In the genomic region with DNA sequence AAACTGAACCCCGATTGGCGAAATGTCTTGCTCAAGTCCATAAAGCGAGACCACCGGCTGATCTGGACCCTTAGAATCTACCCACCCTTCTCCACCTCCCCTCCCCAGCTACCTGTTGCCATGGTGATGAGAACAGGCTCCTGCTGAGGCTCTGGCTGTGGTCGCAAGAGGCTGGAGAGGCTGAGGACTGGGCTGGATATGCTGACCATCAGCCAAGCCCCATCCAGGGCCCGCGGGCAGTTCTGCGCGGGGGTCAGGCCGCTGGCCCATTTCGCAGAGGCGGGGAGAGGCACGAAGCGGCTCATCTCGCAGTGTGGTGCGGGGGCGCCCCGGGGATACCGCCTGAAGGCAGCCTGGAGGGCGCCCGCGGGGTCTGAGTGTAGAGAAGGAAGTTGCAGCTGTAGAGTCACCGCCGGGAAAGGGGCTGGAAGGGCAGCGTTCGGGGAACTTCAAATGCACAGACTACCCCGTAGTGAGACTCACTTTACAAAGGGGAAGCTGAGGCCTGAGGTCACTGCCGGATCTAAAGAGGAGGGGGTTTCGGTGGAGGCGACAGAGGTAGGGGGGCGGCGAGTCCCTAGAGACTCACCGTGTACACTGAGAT, we compare ENCODE assay signal across 8 cellular contexts. TPM values are rescaled to one million over a fixed set of nuclear protein-coding genes. Genes with fewer than 3 reads are reported as not detected.
DNase-seq lines count a peak whose midpoint lies in the region; ATAC-seq and TF ChIP-seq lines count a peak whose summit lies in the region.

No MANE protein-coding gene starts in this region.

- WGBS in urinary bladder: under 1% methylated on average over 33 of the region's 33 CpGs

- peak; percentile 2 to 31 for ATAC-seq in natural killer cell treated with Interleukin-12 subunit alpha and Interleukin-12 subunit beta and Interleukin-15 and Interleukin-18, amount 100 ng/mL, for 72 hours
- no peak for ATAC-seq in HG02623 (IDR thresholded peaks at IDR 0.05; ENCODE audit: unreplicated experiment)

- H3K27ac ChIP-seq in urinary bladder (ENCODE audit: low read depth): peak overlapping the region; percentile 98

- H3K27me3 Mint-ChIP-seq in CD14-positive monocyte (ENCODE audit: low read depth in 3 of 3): peaks cover 0 to 1% (median 0%) of the 10 kb centered on the region in 3 donors
- H3K27me3 Mint-ChIP-seq in activated T-helper 1 cell treated with anti-CD3 and anti-CD28 coated beads, Interleukin-12 subunit alpha, Interleukin-12 subunit beta, Interleukin-2, Interleukin-4 antibody, amounts not matched to agents 30 ng/mL and 10 ng/mL and 1 ng/mL, durations not matched to agents 14 hours and 24 hours and 36 hours (ENCODE audit: insufficient read depth): no peaks in the 10 kb centered on the region
- H3K27me3 Mint-ChIP-seq in natural killer cell treated with Interleukin-12 subunit alpha and Interleukin-12 subunit beta and Interleukin-15 and Interleukin-18, amount 100 ng/mL, for 72 hours: no peaks in the 10 kb centered on the region

- intact Hi-C loops in CD14-positive monocyte (cut with micrococcal nuclease): loop anchor here in 1 of 2 donors (1.0 to 10.0 kb wide), 2 partner anchors 13 to 102 kb away; a partner anchor contains a TSS
- intact Hi-C loops in activated T-helper 1 cell treated with anti-CD3 and anti-CD28 coated beads, Interleukin-12 subunit alpha, Interleukin-12 subunit beta, Interleukin-2, Interleukin-4 antibody, amounts not matched to agents 30 ng/mL and 10 ng/mL and 1 ng/mL, durations not matched to agents 14 hours and 24 hours and 36 hours (cut with micrococcal nuclease): loop anchor here (2.0 to 5.0 kb wide), 3 partner anchors 64 to 471 kb away; a partner anchor contains a TSS

- H3K36me3 Mint-ChIP-seq in CD14-positive monocyte: peaks cover 24 to 48% of the 10 kb centered on the region in 2 donors
- H3K36me3 Mint-ChIP-seq in activated T-helper 1 cell treated with anti-CD3 and anti-CD28 coated beads, Interleukin-12 subunit alpha, Interleukin-12 subunit beta, Interleukin-2, Interleukin-4 antibody, amounts not matched to agents 30 ng/mL and 10 ng/mL and 1 ng/mL, durations not matched to agents 14 hours and 24 hours and 36 hours (ENCODE audit: low read depth): peaks cover 44% of the 10 kb centered on the region
- peaks cover 9% of the 10 kb centered on the region for H3K36me3 Mint-ChIP-seq in natural killer cell treated with Interleukin-12 subunit alpha and Interleukin-12 subunit beta and Interleukin-15 and Interleukin-18, amount 100 ng/mL, for 72 hours

- TF ChIP-seq CTCF in CD14-positive monocyte (IDR thresholded peaks at IDR 0.05): no peak

- peak; percentile 75 for DNase-seq in CD14-positive monocyte (ENCODE audit: low spot score)
- DNase-seq in H7: peak; percentile 85
- DNase-seq in NCI-H526 (lab: John Stamatoyannopoulos, UW): peak; percentile 42 to 66
- no peak for DNase-seq in activated T-helper 1 cell treated with anti-CD3 and anti-CD28 coated beads, Interleukin-12 subunit alpha, Interleukin-12 subunit beta, Interleukin-2, Interleukin-4 antibody, amounts not matched to agents 30 ng/mL and 10 ng/mL and 1 ng/mL, durations not matched to agents 14 hours and 24 hours and 36 hours (ENCODE audit: low spot score)
- DNase-seq in fibroblast of peridontal ligament (ENCODE audit: extremely low read depth): peak; percentile 15
- DNase-seq in natural killer cell treated with Interleukin-12 subunit alpha and Interleukin-12 subunit beta and Interleukin-15 and Interleukin-18, amount 100 ng/mL, for 72 hours (ENCODE audit: low spot score): peak; percentile 77

- H3K27ac Mint-ChIP-seq in CD14-positive monocyte: peak overlapping the region; percentile 95 to 100 (median 99)
- peak overlapping the region; percentile 99 for H3K27ac Mint-ChIP-seq in activated T-helper 1 cell treated with anti-CD3 and anti-CD28 coated beads, Interleukin-12 subunit alpha, Interleukin-12 subunit beta, Interleukin-2, Interleukin-4 antibody, amounts not matched to agents 30 ng/mL and 10 ng/mL and 1 ng/mL, durations not matched to agents 14 hours and 24 hours and 36 hours
- peak overlapping the region; percentile 95 to 97 for H3K27ac Mint-ChIP-seq in natural killer cell treated with Interleukin-12 subunit alpha and Interleukin-12 subunit beta and Interleukin-15 and Interleukin-18, amount 100 ng/mL, for 72 hours

- peaks cover 0 to 6% (median 0%) of the 10 kb centered on the region in 7 donors for H3K9me3 Mint-ChIP-seq in CD14-positive monocyte
- no peaks in the 10 kb centered on the region for H3K9me3 Mint-ChIP-seq in activated T-helper 1 cell treated with anti-CD3 and anti-CD28 coated beads, Interleukin-12 subunit alpha, Interleukin-12 subunit beta, Interleukin-2, Interleukin-4 antibody, amounts not matched to agents 30 ng/mL and 10 ng/mL and 1 ng/mL, durations not matched to agents 14 hours and 24 hours and 36 hours
- H3K9me3 Mint-ChIP-seq in natural killer cell treated with Interleukin-12 subunit alpha and Interleukin-12 subunit beta and Interleukin-15 and Interleukin-18, amount 100 ng/mL, for 72 hours: no peaks in the 10 kb centered on the region

- no peaks in the 10 kb centered on the region for H3K36me3 ChIP-seq in H7 (replicated peaks; ENCODE audit: control insufficient read depth, insufficient read depth, low read length)
- no peaks in the 10 kb centered on the region for H3K36me3 ChIP-seq in urinary bladder (ENCODE audit: insufficient read depth)

- peaks cover 53% of the 10 kb centered on the region for H3K4me1 Mint-ChIP-seq in CD14-positive monocyte
- H3K4me1 Mint-ChIP-seq in activated T-helper 1 cell treated with anti-CD3 and anti-CD28 coated beads, Interleukin-12 subunit alpha, Interleukin-12 subunit beta, Interleukin-2, Interleukin-4 antibody, amounts not matched to agents 30 ng/mL and 10 ng/mL and 1 ng/mL, durations not matched to agents 14 hours and 24 hours and 36 hours (ENCODE audit: low read depth): peaks cover 58% of the 10 kb centered on the region
- peaks cover 44 to 49% of the 10 kb centered on the region in 2 donors for H3K4me1 Mint-ChIP-seq in natural killer cell treated with Interleukin-12 subunit alpha and Interleukin-12 subunit beta and Interleukin-15 and Interleukin-18, amount 100 ng/mL, for 72 hours (ENCODE audit: low read depth in 2 of 2)

- H3K4me3 ChIP-seq in H7 (ENCODE audit: insufficient read depth, low read depth, low read length): peak overlapping the region; percentile 87
- H3K4me3 ChIP-seq in urinary bladder (ENCODE audit: low read depth, low read length): peak overlapping the region; percentile 56

- no peaks in the 10 kb centered on the region for H3K4me1 ChIP-seq in urinary bladder (ENCODE audit: insufficient read depth)

- peak overlapping the region; percentile 98 for H3K4me3 Mint-ChIP-seq in CD14-positive monocyte
- peak overlapping the region; percentile 97 for H3K4me3 Mint-ChIP-seq in activated T-helper 1 cell treated with anti-CD3 and anti-CD28 coated beads, Interleukin-12 subunit alpha, Interleukin-12 subunit beta, Interleukin-2, Interleukin-4 antibody, amounts not matched to agents 30 ng/mL and 10 ng/mL and 1 ng/mL, durations not matched to agents 14 hours and 24 hours and 36 hours
- peak overlapping the region; percentile 97 for H3K4me3 Mint-ChIP-seq in natural killer cell treated with Interleukin-12 subunit alpha and Interleukin-12 subunit beta and Interleukin-15 and Interleukin-18, amount 100 ng/mL, for 72 hours

- H3K27me3 ChIP-seq in H7 (ENCODE audit: control insufficient read depth, insufficient read depth, low read length): peaks cover 17% of the 10 kb centered on the region; the same call in 1 of the 2 replicates

RNA-seq across cellular contexts. Expression of a gene that starts 0.7 kb away (rescaled TPM):
- polyA plus RNA-seq in CD14-positive monocyte (100 to 1,000 TPM; 138 to 228 TPM), urinary bladder (48.8 TPM)
- 27.9 and 30.6 TPM in 2 replicates for total RNA-seq in H7 (2014; rRNA removed; shearing (Covaris generic))
- 264 and 265 TPM in 2 replicates for total RNA-seq in activated T-helper 1 cell treated with anti-CD3 and anti-CD28 coated beads, Interleukin-12 subunit alpha, Interleukin-12 subunit beta, Interleukin-2, Interleukin-4 antibody, amounts not matched to agents 30 ng/mL and 10 ng/mL and 1 ng/mL, durations not matched to agents 14 hours and 24 hours and 36 hours
- total RNA-seq in natural killer cell treated with Interleukin-12 subunit alpha and Interleukin-12 subunit beta and Interleukin-15 and Interleukin-18, amount 100 ng/mL, for 72 hours: 100 to 1,000 TPM; 243 to 346 TPM
- total RNA-seq in urinary bladder: 43.0 TPM

RNA-seq across cellular contexts. Expression of a gene that starts 4.3 kb away (rescaled TPM):
- 10 to 100 TPM; 12.2 to 16.5 TPM for polyA plus RNA-seq in CD14-positive monocyte
- total RNA-seq in H7 (2014; rRNA removed; shearing (Covaris generic)): 11.6 and 14.9 TPM in 2 replicates
- 12.5 and 14.7 TPM in 2 replicates for total RNA-seq in activated T-helper 1 cell treated with anti-CD3 and anti-CD28 coated beads, Interleukin-12 subunit alpha, Interleukin-12 subunit beta, Interleukin-2, Interleukin-4 antibody, amounts not matched to agents 30 ng/mL and 10 ng/mL and 1 ng/mL, durations not matched to agents 14 hours and 24 hours and 36 hours
- total RNA-seq in natural killer cell treated with Interleukin-12 subunit alpha and Interleukin-12 subunit beta and Interleukin-15 and Interleukin-18, amount 100 ng/mL, for 72 hours: 10 to 100 TPM in 1 of 2 donors, 1 to 10 TPM in 1; 6.9 to 13.2 TPM
- 15.8 TPM for total RNA-seq in urinary bladder
- polyA plus RNA-seq in urinary bladder: 21.4 TPM

RNA-seq across cellular contexts. Expression of a gene that starts 9.6 kb away (rescaled TPM):
- 10 to 100 TPM; 28.5 to 39.2 TPM for polyA plus RNA-seq in CD14-positive monocyte
- 79.8 and 91.2 TPM in 2 replicates for total RNA-seq in H7 (2014; rRNA removed; shearing (Covaris generic))
- total RNA-seq in activated T-helper 1 cell treated with anti-CD3 and anti-CD28 coated beads, Interleukin-12 subunit alpha, Interleukin-12 subunit beta, Interleukin-2, Interleukin-4 antibody, amounts not matched to agents 30 ng/mL and 10 ng/mL and 1 ng/mL, durations not matched to agents 14 hours and 24 hours and 36 hours: 66.3 and 69.3 TPM in 2 replicates
- total RNA-seq in natural killer cell treated with Interleukin-12 subunit alpha and Interleukin-12 subunit beta and Interleukin-15 and Interleukin-18, amount 100 ng/mL, for 72 hours: 10 to 100 TPM; 80.5 to 99.5 TPM
- total RNA-seq in urinary bladder: 15.3 TPM
- 36.7 TPM for polyA plus RNA-seq in urinary bladder

RNA-seq across cellular contexts. Expression of a gene that starts 14.5 kb away (rescaled TPM):
- 10 to 100 TPM; 14.9 to 15.5 TPM for polyA plus RNA-seq in CD14-positive monocyte
- 43.4 and 53.3 TPM in 2 replicates for total RNA-seq in H7 (2014; rRNA removed; shearing (Covaris generic))
- 27.6 and 28.0 TPM in 2 replicates for total RNA-seq in activated T-helper 1 cell treated with anti-CD3 and anti-CD28 coated beads, Interleukin-12 subunit alpha, Interleukin-12 subunit beta, Interleukin-2, Interleukin-4 antibody, amounts not matched to agents 30 ng/mL and 10 ng/mL and 1 ng/mL, durations not matched to agents 14 hours and 24 hours and 36 hours
- total RNA-seq in natural killer cell treated with Interleukin-12 subunit alpha and Interleukin-12 subunit beta and Interleukin-15 and Interleukin-18, amount 100 ng/mL, for 72 hours: 10 to 100 TPM; 38.1 to 51.4 TPM
- 44.0 TPM for total RNA-seq in urinary bladder
- 77.5 TPM for polyA plus RNA-seq in urinary bladder

RNA-seq across cellular contexts. Expression of a gene that starts 23.8 kb away (rescaled TPM):
- polyA plus RNA-seq in CD14-positive monocyte: 10 to 100 TPM; 26.0 to 28.4 TPM
- total RNA-seq in H7 (2014; rRNA removed; shearing (Covaris generic)): 87.9 and 90.2 TPM in 2 replicates
- total RNA-seq in activated T-helper 1 cell treated with anti-CD3 and anti-CD28 coated beads, Interleukin-12 subunit alpha, Interleukin-12 subunit beta, Interleukin-2, Interleukin-4 antibody, amounts not matched to agents 30 ng/mL and 10 ng/mL and 1 ng/mL, durations not matched to agents 14 hours and 24 hours and 36 hours: 122 and 126 TPM in 2 replicates
- 10 to 100 TPM; 72.0 to 76.8 TPM for total RNA-seq in natural killer cell treated with Interleukin-12 subunit alpha and Interleukin-12 subunit beta and Interleukin-15 and Interleukin-18, amount 100 ng/mL, for 72 hours
- 24.3 TPM for total RNA-seq in urinary bladder
- 104 TPM for polyA plus RNA-seq in urinary bladder
